In the genomic region with DNA sequence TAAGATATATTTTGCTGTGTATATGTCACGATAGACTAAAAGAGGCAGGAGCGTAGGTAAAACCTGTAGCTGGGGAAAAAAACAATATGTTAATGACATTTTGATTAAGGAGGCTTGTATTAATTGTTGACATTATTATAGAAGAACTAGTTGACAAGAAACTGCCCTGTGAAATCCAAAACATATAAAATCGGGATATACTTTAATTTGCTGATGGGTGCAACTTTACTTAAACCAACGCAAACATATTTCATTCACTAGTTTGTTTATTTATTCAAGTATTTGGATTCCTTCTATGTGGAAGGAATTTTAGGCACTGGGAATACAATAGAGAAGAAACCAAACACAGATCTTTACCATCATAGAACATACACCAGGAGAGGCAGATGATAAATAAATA, we compare ENCODE assay signal across 30 cellular contexts.
"Had no signal": no experiment of that assay in that cellular context is flagged by ENCODE, and none has a peak within 500 bp of the region (broad histone marks: within the 10 kb centered on the region; RNA-seq: fewer than 3 reads in every experiment).

No MANE protein-coding gene starts in this region.

- H3K4me3 Mint-ChIP-seq: natural killer cell; nephron; neural progenitor cell; stimulated activated effector memory CD8-positive, alpha-beta T cell treated with anti-CD3 and anti-CD28 coated beads, Interleukin-12 subunit alpha, Interleukin-12 subunit beta, amount 100 ng/mL, for 72 hours; stimulated activated naive B cell treated with anti-CD40 and anti-IgM and Interleukin-4, amounts not matched to agents 10 μg/mL and 1 μg/mL and 100 μg/mL, for 72 hours; stimulated activated naive CD8-positive, alpha-beta T cell treated with anti-CD3 and anti-CD28 coated beads, Interleukin-15, amount 100 ng/mL, for 72 hours; type B pancreatic cell had no signal

- H3K4me2 ChIP-seq: neural progenitor cell, smooth muscle cell had no signal

- H3K36me3 ChIP-seq: neural progenitor cell, ovary, suprapubic skin, tibial artery, transverse colon, upper lobe of right lung, uterus had no signal

- H3K4me1 ChIP-seq: neural progenitor cell, suprapubic skin, testis, tibial artery, upper lobe of right lung, uterus had no signal

- H3K4me3 ChIP-seq: neural progenitor cell, ovary, psoas muscle, skin epidermis, smooth muscle cell, suprapubic skin, testis, tibial artery, transverse colon, upper lobe of right lung, uterus had no signal

- H3K27ac Mint-ChIP-seq: nephron; neural progenitor cell; progenitor cell of endocrine pancreas; stimulated activated effector memory CD8-positive, alpha-beta T cell treated with anti-CD3 and anti-CD28 coated beads, Interleukin-12 subunit alpha, Interleukin-12 subunit beta, amount 100 ng/mL, for 72 hours; stimulated activated naive B cell treated with anti-CD40 and anti-IgM and Interleukin-4, amounts not matched to agents 10 μg/mL and 1 μg/mL and 100 μg/mL, for 72 hours; stimulated activated naive CD8-positive, alpha-beta T cell treated with anti-CD3 and anti-CD28 coated beads, Interleukin-15, amount 100 ng/mL, for 72 hours; type B pancreatic cell had no signal

- DNase-seq: naive thymus-derived CD4-positive, alpha-beta T cell; natural killer cell; occipital lobe; ovary; posterior cingulate gyrus; psoas muscle; right cardiac atrium; stimulated activated CD4-positive, alpha-beta T cell treated with anti-CD3 and anti-CD28 coated beads, Interleukin-15, amount 100 ng/mL, for 24 hours; stimulated activated CD4-positive, alpha-beta T cell treated with anti-CD3 and anti-CD28 coated beads, Interleukin-2, amount 100 ng/mL, for 24 hours; stimulated activated CD4-positive, alpha-beta T cell treated with anti-CD3 and anti-CD28 coated beads, Interleukin-2, amount 100 ng/mL, for 48 hours; stimulated activated CD4-positive, alpha-beta T cell treated with anti-CD3 and anti-CD28 coated beads, Interleukin-4, amount 100 ng/mL, for 24 hours; stimulated activated naive B cell treated with anti-CD40 and anti-IgM and Interleukin-4, amounts not matched to agents 10 μg/mL and 1 μg/mL and 100 μg/mL, for 72 hours; stimulated activated naive CD4-positive, alpha-beta T cell treated with Interleukin-2 at 50 U/mL for 16 hours; stimulated activated naive CD8-positive, alpha-beta T cell treated with anti-CD3 and anti-CD28 coated beads, Interleukin-15, amount 100 ng/mL, for 72 hours; substantia nigra; testis; tibial artery; transverse colon; upper lobe of right lung; uterus had no signal

- H3K27ac ChIP-seq: neural progenitor cell, ovary, parathyroid adenoma, psoas muscle, skin epidermis, suprapubic skin, testis, tibial artery, transverse colon, upper lobe of right lung, uterus had no signal

- H3K9me3 ChIP-seq: ovary, psoas muscle, suprapubic skin, testis, tibial artery, transverse colon, upper lobe of right lung, uterus had no signal

- ATAC-seq: naive thymus-derived CD4-positive, alpha-beta T cell; psoas muscle; right cardiac atrium; sciatic nerve; stimulated activated effector memory CD8-positive, alpha-beta T cell treated with anti-CD3 and anti-CD28 coated beads, Interleukin-12 subunit alpha, Interleukin-12 subunit beta, amount 100 ng/mL, for 72 hours; stimulated activated naive B cell treated with anti-CD40 and anti-IgM and Interleukin-4, amounts not matched to agents 10 μg/mL and 1 μg/mL and 100 μg/mL, for 72 hours; stimulated activated naive CD8-positive, alpha-beta T cell treated with anti-CD3 and anti-CD28 coated beads, Interleukin-15, amount 100 ng/mL, for 72 hours; upper lobe of right lung had no signal

- H3K9ac ChIP-seq: neural progenitor cell, parathyroid adenoma had no signal

- H3K27me3 ChIP-seq: neural progenitor cell, ovary, suprapubic skin, testis, tibial artery, transverse colon, upper lobe of right lung, uterus had no signal

- H3K9me3 Mint-ChIP-seq: natural killer cell; stimulated activated effector memory CD8-positive, alpha-beta T cell treated with anti-CD3 and anti-CD28 coated beads, Interleukin-12 subunit alpha, Interleukin-12 subunit beta, amount 100 ng/mL, for 72 hours; type B pancreatic cell had no signal

- H3K36me3 Mint-ChIP-seq: natural killer cell, neural progenitor cell, type B pancreatic cell had no signal

- H3K27me3 Mint-ChIP-seq: naive thymus-derived CD4-positive, alpha-beta T cell; progenitor cell of endocrine pancreas; stimulated activated naive B cell treated with anti-CD40 and anti-IgM and Interleukin-4, amounts not matched to agents 10 μg/mL and 1 μg/mL and 100 μg/mL, for 72 hours; stimulated activated naive CD8-positive, alpha-beta T cell treated with anti-CD3 and anti-CD28 coated beads, Interleukin-15, amount 100 ng/mL, for 72 hours; type B pancreatic cell had no signal

- H2AFZ ChIP-seq: neural progenitor cell, parathyroid adenoma had no signal
